ENCODE assay signal across 1 cellular context in genomic region chr11:62839050-62840015, GRCh38.
TF ChIP-seq lines count a peak whose summit lies in the region.

TSS of gene WDR74 (minus strand) at chr11:62839590. CDS start at chr11:62839570, 20 bp downstream.

TF ChIP-seq in HepG2, 621 proteins besides CTCF, POLR2A, EP300 and RAD21 (continued from another document and continues in another):
- TF ChIP-seq ZNF326 (CRISPR knock-in tag; IDR thresholded peaks at IDR 0.05; ENCODE audit: borderline replicate concordance) (no peak), ZFP91 (CRISPR knock-in tag; IDR thresholded peaks at IDR 0.05; ENCODE audit: borderline replicate concordance) (peak; percentile 89), SIX1 (CRISPR knock-in tag; IDR thresholded peaks at IDR 0.05; ENCODE audit: borderline replicate concordance) (no peak), TSC22D2 (CRISPR knock-in tag; IDR thresholded peaks at IDR 0.05; ENCODE audit: borderline replicate concordance) (no peak), PAX8 (CRISPR knock-in tag; IDR thresholded peaks at IDR 0.05; ENCODE audit: borderline replicate concordance) (peak; percentile 87; the same call in 1 of the 2 replicates), GLI4 (CRISPR knock-in tag; IDR thresholded peaks at IDR 0.05; ENCODE audit: borderline replicate concordance) (no peak), ISX (CRISPR knock-in tag; conservative IDR thresholded peaks at IDR 0.05) (no peak), ZNF563 (CRISPR knock-in tag; IDR thresholded peaks at IDR 0.05) (no peak), BHLHE40 (IDR thresholded peaks at IDR 0.05; ENCODE audit: low read length) (no peak), MYNN (CRISPR knock-in tag; IDR thresholded peaks at IDR 0.05; ENCODE audit: low read depth) (peak; percentile 58; the same call in 1 of the 2 replicates), ZNF354B (CRISPR knock-in tag; IDR thresholded peaks at IDR 0.05) (0 out of 2 replicates have a peak, but pooled peaks have one; percentile 32), TEAD3 (CRISPR knock-in tag; optimal IDR thresholded peaks at IDR 0.05; ENCODE audit: borderline replicate concordance) (peak; percentile 81), ZNF276 (CRISPR knock-in tag; IDR thresholded peaks at IDR 0.05; ENCODE audit: low read depth) (no peak; the same call in none of the 2 replicates), ZNF7 (CRISPR knock-in tag; IDR thresholded peaks at IDR 0.05) (no peak), ZSCAN22 (CRISPR knock-in tag; IDR thresholded peaks at IDR 0.05) (0 out of 2 replicates have a peak, but pooled peaks have one; percentile 49), ZNF83 (CRISPR knock-in tag; IDR thresholded peaks at IDR 0.05; ENCODE audit: borderline replicate concordance) (peak; percentile 92; the same call in 1 of the 2 replicates), ZNF143 (CRISPR knock-in tag; IDR thresholded peaks at IDR 0.05) (peak; percentile 68), BCL3 (CRISPR knock-in tag; IDR thresholded peaks at IDR 0.05) (no peak; the same call in 1 of the 2 replicates), ZSCAN29 (CRISPR knock-in tag; conservative IDR thresholded peaks at IDR 0.05) (no peak; the same call in 1 of the 2 replicates), MIER2 (CRISPR knock-in tag; IDR thresholded peaks at IDR 0.05) (peak; percentile 78; the same call in 1 of the 2 replicates), DBP (CRISPR knock-in tag; IDR thresholded peaks at IDR 0.05; ENCODE audit: not compliant biosample characterization) (no peak), ZNF383 (CRISPR knock-in tag; IDR thresholded peaks at IDR 0.05; ENCODE audit: borderline replicate concordance) (no peak), MAFF (IDR thresholded peaks at IDR 0.05; ENCODE audit: low read depth, low read length) (no peak), ZNF747 (CRISPR knock-in tag; IDR thresholded peaks at IDR 0.05; ENCODE audit: borderline replicate concordance) (0 out of 2 replicates have a peak, but pooled peaks have one; percentile 68), HNF1B (CRISPR knock-in tag; IDR thresholded peaks at IDR 0.05) (peak; percentile 76), ZKSCAN5 (CRISPR knock-in tag; IDR thresholded peaks at IDR 0.05) (no peak), DR1 (CRISPR knock-in tag; IDR thresholded peaks at IDR 0.05) (no peak), ELF4 (CRISPR knock-in tag; IDR thresholded peaks at IDR 0.05; ENCODE audit: borderline replicate concordance) (no peak), ZBTB44 (CRISPR knock-in tag; IDR thresholded peaks at IDR 0.05) (0 out of 2 replicates have a peak, but pooled peaks have one; percentile 12), PRDM10 (CRISPR knock-in tag; IDR thresholded peaks at IDR 0.05; ENCODE audit: low read depth) (no peak), ZNF547 (CRISPR knock-in tag; IDR thresholded peaks at IDR 0.05) (peak; percentile 59; the same call in 1 of the 2 replicates), ERF (CRISPR knock-in tag; IDR thresholded peaks at IDR 0.05) (peak; percentile 94)
- TF ChIP-seq, protein P1, sequence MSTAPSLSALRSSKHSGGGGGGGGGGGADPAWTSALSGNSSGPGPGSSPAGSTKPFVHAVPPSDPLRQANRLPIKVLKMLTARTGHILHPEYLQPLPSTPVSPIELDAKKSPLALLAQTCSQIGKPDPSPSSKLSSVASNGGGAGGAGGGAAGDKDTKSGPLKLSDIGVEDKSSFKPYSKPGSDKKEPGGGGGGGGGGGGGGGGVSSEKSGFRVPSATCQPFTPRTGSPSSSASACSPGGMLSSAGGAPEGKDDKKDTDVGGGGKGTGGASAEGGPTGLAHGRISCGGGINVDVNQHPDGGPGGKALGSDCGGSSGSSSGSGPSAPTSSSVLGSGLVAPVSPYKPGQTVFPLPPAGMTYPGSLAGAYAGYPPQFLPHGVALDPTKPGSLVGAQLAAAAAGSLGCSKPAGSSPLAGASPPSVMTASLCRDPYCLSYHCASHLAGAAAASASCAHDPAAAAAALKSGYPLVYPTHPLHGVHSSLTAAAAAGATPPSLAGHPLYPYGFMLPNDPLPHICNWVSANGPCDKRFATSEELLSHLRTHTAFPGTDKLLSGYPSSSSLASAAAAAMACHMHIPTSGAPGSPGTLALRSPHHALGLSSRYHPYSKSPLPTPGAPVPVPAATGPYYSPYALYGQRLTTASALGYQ (CRISPR knock-in tag; IDR thresholded peaks at IDR 0.05) = peak; percentile 30; the same call in 1 of the 2 replicates
- TF ChIP-seq, protein P2, sequence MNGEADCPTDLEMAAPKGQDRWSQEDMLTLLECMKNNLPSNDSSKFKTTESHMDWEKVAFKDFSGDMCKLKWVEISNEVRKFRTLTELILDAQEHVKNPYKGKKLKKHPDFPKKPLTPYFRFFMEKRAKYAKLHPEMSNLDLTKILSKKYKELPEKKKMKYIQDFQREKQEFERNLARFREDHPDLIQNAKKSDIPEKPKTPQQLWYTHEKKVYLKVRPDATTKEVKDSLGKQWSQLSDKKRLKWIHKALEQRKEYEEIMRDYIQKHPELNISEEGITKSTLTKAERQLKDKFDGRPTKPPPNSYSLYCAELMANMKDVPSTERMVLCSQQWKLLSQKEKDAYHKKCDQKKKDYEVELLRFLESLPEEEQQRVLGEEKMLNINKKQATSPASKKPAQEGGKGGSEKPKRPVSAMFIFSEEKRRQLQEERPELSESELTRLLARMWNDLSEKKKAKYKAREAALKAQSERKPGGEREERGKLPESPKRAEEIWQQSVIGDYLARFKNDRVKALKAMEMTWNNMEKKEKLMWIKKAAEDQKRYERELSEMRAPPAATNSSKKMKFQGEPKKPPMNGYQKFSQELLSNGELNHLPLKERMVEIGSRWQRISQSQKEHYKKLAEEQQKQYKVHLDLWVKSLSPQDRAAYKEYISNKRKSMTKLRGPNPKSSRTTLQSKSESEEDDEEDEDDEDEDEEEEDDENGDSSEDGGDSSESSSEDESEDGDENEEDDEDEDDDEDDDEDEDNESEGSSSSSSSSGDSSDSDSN (CRISPR knock-in tag; IDR thresholded peaks at IDR 0.05) = peak; percentile 84
- TF ChIP-seq, protein P3, sequence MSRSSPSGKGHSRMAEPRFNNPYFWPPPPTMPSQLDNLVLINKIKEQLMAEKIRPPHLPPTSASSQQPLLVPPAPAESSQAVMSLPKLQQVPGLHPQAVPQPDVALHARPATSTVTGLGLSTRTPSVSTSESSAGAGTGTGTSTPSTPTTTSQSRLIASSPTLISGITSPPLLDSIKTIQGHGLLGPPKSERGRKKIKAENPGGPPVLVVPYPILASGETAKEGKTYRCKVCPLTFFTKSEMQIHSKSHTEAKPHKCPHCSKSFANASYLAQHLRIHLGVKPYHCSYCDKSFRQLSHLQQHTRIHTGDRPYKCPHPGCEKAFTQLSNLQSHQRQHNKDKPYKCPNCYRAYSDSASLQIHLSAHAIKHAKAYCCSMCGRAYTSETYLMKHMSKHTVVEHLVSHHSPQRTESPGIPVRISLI (CRISPR knock-in tag; IDR thresholded peaks at IDR 0.05; ENCODE audit: borderline replicate concordance) = peak; percentile 54
- TF ChIP-seq, protein P4, sequence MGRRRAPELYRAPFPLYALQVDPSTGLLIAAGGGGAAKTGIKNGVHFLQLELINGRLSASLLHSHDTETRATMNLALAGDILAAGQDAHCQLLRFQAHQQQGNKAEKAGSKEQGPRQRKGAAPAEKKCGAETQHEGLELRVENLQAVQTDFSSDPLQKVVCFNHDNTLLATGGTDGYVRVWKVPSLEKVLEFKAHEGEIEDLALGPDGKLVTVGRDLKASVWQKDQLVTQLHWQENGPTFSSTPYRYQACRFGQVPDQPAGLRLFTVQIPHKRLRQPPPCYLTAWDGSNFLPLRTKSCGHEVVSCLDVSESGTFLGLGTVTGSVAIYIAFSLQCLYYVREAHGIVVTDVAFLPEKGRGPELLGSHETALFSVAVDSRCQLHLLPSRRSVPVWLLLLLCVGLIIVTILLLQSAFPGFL (CRISPR knock-in tag; IDR thresholded peaks at IDR 0.05) = 0 out of 2 replicates have a peak, but pooled peaks have one; percentile 22
